20 cellular contexts compared by ENCODE assay signal in the genomic region with DNA sequence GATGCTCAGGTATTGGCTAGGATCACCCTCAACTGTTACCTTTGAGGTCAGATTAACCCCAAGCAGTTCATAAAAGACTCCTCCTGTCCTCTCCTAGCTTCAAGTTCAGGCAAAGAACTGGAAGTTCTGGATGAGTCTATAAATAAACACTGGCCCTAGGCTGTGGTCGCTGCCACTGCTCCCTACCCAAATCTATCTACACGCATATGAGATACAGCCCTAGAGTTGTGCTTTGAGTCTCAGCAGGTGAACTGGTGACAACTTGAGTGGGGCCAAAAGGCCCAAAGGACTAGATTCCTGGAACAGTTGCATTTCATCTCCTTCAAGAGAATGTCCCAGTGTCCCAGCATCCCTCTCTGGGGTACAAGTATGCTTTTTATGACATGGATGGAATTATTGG.
DNase-seq lines count a peak whose midpoint lies in the region; ATAC-seq and TF ChIP-seq lines count a peak whose summit lies in the region.
"Had no signal": no experiment of that assay in that cellular context is flagged by ENCODE, and none has a peak within 500 bp of the region (broad histone marks: within the 10 kb centered on the region; RNA-seq: fewer than 3 reads in every experiment).

No MANE protein-coding gene starts in this region.

- no peak for DNase-seq in Right ventricle myocardium inferior (ENCODE audit: missing footprints)
- no peak for DNase-seq in right atrium auricular region (ENCODE audit: low spot score)
- peak in 2 of 5 donors; percentile 38 to 46 for DNase-seq in heart left ventricle
- no peak for DNase-seq in left ventricle myocardium inferior
- no peak for DNase-seq in progenitor cell of endocrine pancreas (ENCODE audit: low spot score, unreplicated experiment)
- no peak for DNase-seq in activated T-cell treated with anti-CD3 and anti-CD28 coated beads, Interleukin-2, amount 50 U/mL, for 72 hours
- no peak for DNase-seq in naive thymus-derived CD4-positive, alpha-beta T cell
- DNase-seq: AML-193; Caco-2; Calu3; CD4-positive, alpha-beta T cell; CD8-positive, alpha-beta T cell; DMS79 treated with DMSO at 0.1 percent for 48 hours; GF-D8 had no signal

- WGBS in heart left ventricle, 4 donors: 38 to 45% (median 41%) methylated on average over 2 of the region's 2 CpGs

- peak overlapping the region; percentile 56 for H3K27ac Mint-ChIP-seq in progenitor cell of endocrine pancreas
- no peak overlapping the region for H3K27ac Mint-ChIP-seq in activated T-cell treated with anti-CD3 and anti-CD28 coated beads, Interleukin-2, amount 50 U/mL, for 72 hours
- H3K27ac Mint-ChIP-seq in naive thymus-derived CD4-positive, alpha-beta T cell: no peak overlapping the region
- H3K27ac Mint-ChIP-seq: B cell; CD4-positive, alpha-beta T cell; CD8-positive, alpha-beta T cell had no signal

- H3K4me3 Mint-ChIP-seq in progenitor cell of endocrine pancreas (ENCODE audit: low read depth): no peak overlapping the region
- no peak overlapping the region for H3K4me3 Mint-ChIP-seq in activated T-cell treated with anti-CD3 and anti-CD28 coated beads, Interleukin-2, amount 50 U/mL, for 72 hours
- no peak overlapping the region for H3K4me3 Mint-ChIP-seq in naive thymus-derived CD4-positive, alpha-beta T cell
- H3K4me3 Mint-ChIP-seq: B cell; CD4-positive, alpha-beta T cell; CD8-positive, alpha-beta T cell had no signal

- peaks cover 12% of the 10 kb centered on the region for H3K9me3 Mint-ChIP-seq in progenitor cell of endocrine pancreas (ENCODE audit: low read depth)
- peaks cover 3 to 6% of the 10 kb centered on the region in 2 donors for H3K9me3 Mint-ChIP-seq in activated T-cell treated with anti-CD3 and anti-CD28 coated beads, Interleukin-2, amount 50 U/mL, for 72 hours
- H3K9me3 Mint-ChIP-seq in naive thymus-derived CD4-positive, alpha-beta T cell: peaks cover 0 to 25% (median 12%) of the 10 kb centered on the region in 11 donors
- H3K9me3 Mint-ChIP-seq: CD8-positive, alpha-beta T cell had no signal

- H3K9me3 ChIP-seq in right atrium auricular region (no peaks in the 10 kb centered on the region), heart left ventricle (no peaks in the 10 kb centered on the region), left ventricle myocardium inferior (replicated peaks) (peaks cover 3% of the 10 kb centered on the region)
- H3K9me3 ChIP-seq in naive thymus-derived CD4-positive, alpha-beta T cell (ENCODE audit: control insufficient read depth in 2 of 3, low read length in 3 of 3): peaks cover 0 to 4% (median 0%) of the 10 kb centered on the region in 3 experiments
- H3K9me3 ChIP-seq: A549, Caco-2 had no signal

- CTCF ChIA-PET in naive thymus-derived CD4-positive, alpha-beta T cell (lab: Charles Lee): no interaction called here

- no peak overlapping the region for H3K4me3 ChIP-seq in right atrium auricular region
- no peak overlapping the region for H3K4me3 ChIP-seq in heart left ventricle
- no peak overlapping the region for H3K4me3 ChIP-seq in left ventricle myocardium inferior
- H3K4me3 ChIP-seq in naive thymus-derived CD4-positive, alpha-beta T cell (ENCODE audit: low read length): no peak overlapping the region
- H3K4me3 ChIP-seq: A549; BLaER1 treated with 17β-estradiol and CSF1 and Interleukin-3, amounts not matched to agents 10 nM and 100 nM had no signal

- H3K27me3 ChIP-seq in right atrium auricular region: no peaks in the 10 kb centered on the region
- H3K27me3 ChIP-seq in heart left ventricle: no peaks in the 10 kb centered on the region
- H3K27me3 ChIP-seq in left ventricle myocardium inferior (ENCODE audit: low read depth): no peaks in the 10 kb centered on the region
- H3K27me3 ChIP-seq in naive thymus-derived CD4-positive, alpha-beta T cell (ENCODE audit: control insufficient read depth in 2 of 2, insufficient read depth in 2 of 2, low read length in 2 of 2): no peaks in the 10 kb centered on the region
- H3K27me3 ChIP-seq: BLaER1 treated with 17β-estradiol and CSF1 and Interleukin-3, amounts not matched to agents 10 nM and 100 nM had no signal

- POLR2A ChIA-PET in naive thymus-derived CD4-positive, alpha-beta T cell (lab: Charles Lee): no interaction called here

- H3K4me1 Mint-ChIP-seq in progenitor cell of endocrine pancreas (ENCODE audit: low read depth): no peaks in the 10 kb centered on the region
- H3K4me1 Mint-ChIP-seq in activated T-cell treated with anti-CD3 and anti-CD28 coated beads, Interleukin-2, amount 50 U/mL, for 72 hours (ENCODE audit: low read depth): no peaks in the 10 kb centered on the region
- no peaks in the 10 kb centered on the region for H3K4me1 Mint-ChIP-seq in naive thymus-derived CD4-positive, alpha-beta T cell
- H3K4me1 Mint-ChIP-seq: B cell had no signal

- H3K36me3 Mint-ChIP-seq in progenitor cell of endocrine pancreas (ENCODE audit: insufficient read depth): peaks cover 2% of the 10 kb centered on the region
- no peaks in the 10 kb centered on the region for H3K36me3 Mint-ChIP-seq in activated T-cell treated with anti-CD3 and anti-CD28 coated beads, Interleukin-2, amount 50 U/mL, for 72 hours (ENCODE audit: insufficient read depth in 2 of 2)
- peaks cover 0 to 4% (median 0%) of the 10 kb centered on the region in 5 donors for H3K36me3 Mint-ChIP-seq in naive thymus-derived CD4-positive, alpha-beta T cell
- H3K36me3 Mint-ChIP-seq: CD8-positive, alpha-beta T cell had no signal

- intact Hi-C loops in Right ventricle myocardium inferior (cut with DNase I): no loop called here
- intact Hi-C loops in heart left ventricle (cut with DNase I): loop anchor here in 2 of 10 donors (10.0 kb wide), 2 partner anchors 106 to 246 kb away; no protein-coding TSS in a partner anchor
- intact Hi-C loops in left ventricle myocardium inferior (cut with micrococcal nuclease): no loop called here
- intact Hi-C loops in naive thymus-derived CD4-positive, alpha-beta T cell (cut with micrococcal nuclease): no loop called here

- H3K27ac ChIP-seq in right atrium auricular region (no peak overlapping the region), heart left ventricle (peak overlapping the region in 1 of 12 donors; percentile 35), left ventricle myocardium inferior (replicated peaks) (peak overlapping the region; percentile 47)
- no peak overlapping the region for H3K27ac ChIP-seq in naive thymus-derived CD4-positive, alpha-beta T cell (ENCODE audit: low read depth, low read length)
- H3K27ac ChIP-seq: 22Rv1; A549; BLaER1 treated with 17β-estradiol and CSF1 and Interleukin-3, amounts not matched to agents 10 nM and 100 nM; C4-2B had no signal

- H3K4me1 ChIP-seq in right atrium auricular region (peaks cover 0 to 11% of the 10 kb centered on the region in 2 donors), heart left ventricle (peaks cover 0 to 21% (median 12%) of the 10 kb centered on the region in 12 donors), left ventricle myocardium inferior (peaks cover 32% of the 10 kb centered on the region)
- H3K4me1 ChIP-seq in naive thymus-derived CD4-positive, alpha-beta T cell (ENCODE audit: control insufficient read depth in 2 of 2, insufficient read depth in 2 of 2, low read length in 2 of 2): no peaks in the 10 kb centered on the region
- H3K4me1 ChIP-seq: A549; BLaER1 treated with 17β-estradiol and CSF1 and Interleukin-3, amounts not matched to agents 10 nM and 100 nM; Caco-2 had no signal

- H3K36me3 ChIP-seq in right atrium auricular region: no peaks in the 10 kb centered on the region
- no peaks in the 10 kb centered on the region for H3K36me3 ChIP-seq in heart left ventricle
- H3K36me3 ChIP-seq in left ventricle myocardium inferior: no peaks in the 10 kb centered on the region
- H3K36me3 ChIP-seq in naive thymus-derived CD4-positive, alpha-beta T cell (ENCODE audit: control insufficient read depth in 2 of 3, insufficient read depth in 3 of 3, low read length in 3 of 3): no peaks in the 10 kb centered on the region
- H3K36me3 ChIP-seq: BLaER1 treated with 17β-estradiol and CSF1 and Interleukin-3, amounts not matched to agents 10 nM and 100 nM had no signal

- H3K27me3 Mint-ChIP-seq in progenitor cell of endocrine pancreas: no peaks in the 10 kb centered on the region
- H3K27me3 Mint-ChIP-seq in activated T-cell treated with anti-CD3 and anti-CD28 coated beads, Interleukin-2, amount 50 U/mL, for 72 hours (ENCODE audit: low read depth): peaks cover 37% of the 10 kb centered on the region
- H3K27me3 Mint-ChIP-seq in naive thymus-derived CD4-positive, alpha-beta T cell: peaks cover 5 to 32% (median 19%) of the 10 kb centered on the region in 5 donors

- peak; percentile 90 for ATAC-seq in Right ventricle myocardium inferior
- ATAC-seq in heart left ventricle: peak; percentile 89 to 98 (median 96)
- no peak for ATAC-seq in GM21528 (IDR thresholded peaks at IDR 0.05; ENCODE audit: low FRiP score, unreplicated experiment)
- no peak for ATAC-seq in activated T-cell treated with anti-CD3 and anti-CD28 coated beads, Interleukin-2, amount 50 U/mL, for 72 hours (replicated peaks in 1 of 2)
- no peak for ATAC-seq in naive thymus-derived CD4-positive, alpha-beta T cell
- ATAC-seq: A549; CD8-positive, alpha-beta T cell had no signal

- no peak for TF ChIP-seq CTCF in right atrium auricular region (IDR thresholded peaks at IDR 0.05)
- no peak for TF ChIP-seq CTCF in heart left ventricle (IDR thresholded peaks at IDR 0.05)
- TF ChIP-seq CTCF in left ventricle myocardium inferior (IDR thresholded peaks at IDR 0.05; ENCODE audit: borderline replicate concordance): no peak
- TF ChIP-seq CTCF in progenitor cell of endocrine pancreas (IDR thresholded peaks at IDR 0.05; ENCODE audit: unreplicated experiment): no peak

- no peak for TF ChIP-seq POLR2A in heart left ventricle (IDR thresholded peaks at IDR 0.05)

Comparison
In these comparisons a context has a peak if more than half of its experiments do, and no peak if none do; other contexts are left out.
1. ATAC-seq: peak in Right ventricle myocardium inferior (single experiment) and heart left ventricle (4 of 4); none in GM21528 (single experiment), activated T-cell treated with anti-CD3 and anti-CD28 coated beads, Interleukin-2, amount 50 U/mL, for 72 hours (0 of 2) and naive thymus-derived CD4-positive, alpha-beta T cell (single experiment).